In the genomic region with DNA sequence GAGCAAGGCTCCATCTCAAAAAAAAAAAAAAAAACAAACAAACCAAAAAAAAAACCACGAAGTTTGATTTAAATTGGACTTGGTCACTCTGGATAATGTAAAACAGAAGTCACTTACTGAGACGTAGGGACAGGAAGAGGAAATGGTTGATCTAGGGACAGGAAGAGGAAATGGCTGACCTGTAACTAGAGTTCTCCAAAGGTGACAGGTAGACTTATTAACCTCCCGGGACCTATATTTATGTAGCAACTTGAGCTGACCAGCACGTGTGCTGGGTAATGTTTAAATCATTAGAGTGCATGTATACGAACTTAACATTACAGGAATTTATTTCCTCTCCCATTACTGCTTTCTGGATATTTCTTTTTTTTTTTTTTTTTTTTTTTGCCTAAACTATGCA, we compare ENCODE assay signal across 19 cellular contexts.
A peak's percentile ranks its signal among the peaks of the same experiment; 100 is the strongest.
DNase-seq lines count a peak whose midpoint lies in the region; ATAC-seq, FAIRE-seq and TF ChIP-seq lines count a peak whose summit lies in the region.
"Had no signal": no experiment of that assay in that cellular context is flagged by ENCODE, and none has a peak within 500 bp of the region (broad histone marks: within the 10 kb centered on the region; RNA-seq: fewer than 3 reads in every experiment).

No MANE protein-coding gene starts in this region.

- 19% methylated on average over 5 of the region's 5 CpGs for WGBS in HepG2 (ENCODE audit: low lambda C conversion rate)
- 35% methylated on average over 5 of the region's 5 CpGs for WGBS in right lobe of liver (ENCODE audit: insufficient coverage, low coverage, low lambda C conversion rate, missing lambda C conversion rate)
- WGBS in esophagus muscularis mucosa = 36% methylated on average over 5 of the region's 5 CpGs

- peak; percentile 53 for FAIRE-seq in HepG2 (lab: Jason Lieb, UNC)
- FAIRE-seq: GM12878, GM19239 had no signal

- no peak for DNase-seq in HepG2 (ENCODE audit: low spot score)
- DNase-seq in right lobe of liver = no peak
- peak; percentile 29 for DNase-seq in NCI-H69 (lab: John Stamatoyannopoulos, UW)
- peak; percentile 5 for DNase-seq in esophagus muscularis mucosa (ENCODE audit: extremely low spot score)
- no peak for DNase-seq in HUDEP-2 (lab: John Stamatoyannopoulos, UW; ENCODE audit: unreplicated experiment in 76 of 76)
- DNase-seq in MG63 = no peak
- DNase-seq: Caco-2, HCEC 1CT, MM.1S, NCI-H1105, NCI-H187 treated with DMSO at 0.1 percent for 48 hours, NCI-H2171, OCI-M1, RPMI8226, SJCRH30 had no signal

- no peak overlapping the region for H3K9ac ChIP-seq in HepG2 (ENCODE audit: insufficient read depth, low read depth, low read length)
- H3K9ac ChIP-seq: KMS-11 had no signal

- no TSS peak for BruUV-seq in HepG2 (replicated peaks; lab: Mats Ljungman, UMichigan)

- intact Hi-C loops in HepG2 (cut with micrococcal nuclease; ENCODE audit: unreplicated experiment) = no loop called here
- intact Hi-C loops in right lobe of liver (cut with DNase I) = no loop called here
- intact Hi-C loops in esophagus muscularis mucosa (cut with DNase I) = no loop called here

- peak overlapping the region; percentile 90 for H2AFZ ChIP-seq in HepG2 (ENCODE audit: low read length)

- no peaks in the 10 kb centered on the region for H4K20me1 ChIP-seq in HepG2 (ENCODE audit: insufficient read depth, low read length)

- H3K4me2 ChIP-seq in HepG2 (ENCODE audit: low read depth, low read length) = peak overlapping the region; percentile 57
- H3K4me2 ChIP-seq: KMS-11 had no signal

- TF ChIP-seq POLR2A in HepG2 (IDR thresholded peaks at IDR 0.05; ENCODE audit: insufficient read depth in 1 of 2, low read depth in 2 of 2, low read length in 2 of 2) (no peak), right lobe of liver (IDR thresholded peaks at IDR 0.05) (no peak), esophagus muscularis mucosa (IDR thresholded peaks at IDR 0.05; ENCODE audit: low read depth) (no peak)

- ATAC-seq in HepG2 (no peak), right lobe of liver (no peak), HG02571 (IDR thresholded peaks at IDR 0.05; ENCODE audit: unreplicated experiment) (no peak)
- ATAC-seq: GM12878 had no signal

- TF ChIP-seq CTCF in HepG2 (CRISPR knock-in tag; IDR thresholded peaks at IDR 0.05) = no peak
- no peak for TF ChIP-seq CTCF in right lobe of liver (IDR thresholded peaks at IDR 0.05)
- TF ChIP-seq CTCF in esophagus muscularis mucosa (IDR thresholded peaks at IDR 0.05) = no peak

- H3K9me3 ChIP-seq in HepG2 (ENCODE audit: low read length) (no peaks in the 10 kb centered on the region), right lobe of liver (no peaks in the 10 kb centered on the region), esophagus muscularis mucosa (no peaks in the 10 kb centered on the region), MG63 (no peaks in the 10 kb centered on the region)
- H3K9me3 ChIP-seq: Caco-2, SJCRH30 had no signal

- TF ChIP-seq EP300 in HepG2 (IDR thresholded peaks at IDR 0.05; ENCODE audit: low read depth in 2 of 2, low read length in 2 of 2) (no peak), HepG2 (CRISPR knock-in tag; IDR thresholded peaks at IDR 0.05; ENCODE audit: borderline replicate concordance) (no peak), esophagus muscularis mucosa (IDR thresholded peaks at IDR 0.05) (no peak)

- peaks cover 0 to 6% of the 10 kb centered on the region in 2 experiments; a peak in 3 of 5 replicates for H3K27me3 ChIP-seq in HepG2 (ENCODE audit: control insufficient read depth in 1 of 2, insufficient read depth in 2 of 2, low read length in 2 of 2)
- no peaks in the 10 kb centered on the region for H3K27me3 ChIP-seq in right lobe of liver
- no peaks in the 10 kb centered on the region for H3K27me3 ChIP-seq in esophagus muscularis mucosa
- H3K27me3 ChIP-seq in MG63 = no peaks in the 10 kb centered on the region

- H3K27ac ChIP-seq in HepG2 (ENCODE audit: extremely low read length, insufficient read depth, low read length) (no peak overlapping the region), right lobe of liver (no peak overlapping the region), esophagus muscularis mucosa (replicated peaks in 1 of 4) (peak overlapping the region; percentile 60 to 74 (median 66))
- H3K27ac ChIP-seq: KMS-11, SJCRH30 had no signal

- H3K4me3 ChIP-seq in HepG2 (replicated peaks in 1 of 3; ENCODE audit: insufficient read depth in 1 of 3, low read depth in 2 of 3, low read length in 3 of 3) = peak overlapping the region in 2 of 3 experiments; percentile 15; a peak in 1 of 6 replicates
- no peak overlapping the region for H3K4me3 ChIP-seq in right lobe of liver
- no peak overlapping the region for H3K4me3 ChIP-seq in esophagus muscularis mucosa
- no peak overlapping the region for H3K4me3 ChIP-seq in MG63
- H3K4me3 ChIP-seq: GM12878, SJCRH30 had no signal

- peaks cover 26% of the 10 kb centered on the region for H3K4me1 ChIP-seq in HepG2 (ENCODE audit: insufficient read depth, low read length)
- no peaks in the 10 kb centered on the region for H3K4me1 ChIP-seq in right lobe of liver
- H3K4me1 ChIP-seq in esophagus muscularis mucosa = peaks cover 0 to 30% (median 25%) of the 10 kb centered on the region in 4 donors
- H3K4me1 ChIP-seq: Caco-2, SJCRH30 had no signal

- H3K36me3 ChIP-seq in HepG2 (replicated peaks in 1 of 2; ENCODE audit: control insufficient read depth in 1 of 2, insufficient read depth in 2 of 2, low read length in 2 of 2) = no peaks in the 10 kb centered on the region
- H3K36me3 ChIP-seq in right lobe of liver = no peaks in the 10 kb centered on the region
- no peaks in the 10 kb centered on the region for H3K36me3 ChIP-seq in esophagus muscularis mucosa
- H3K36me3 ChIP-seq in MG63 = no peaks in the 10 kb centered on the region
- H3K36me3 ChIP-seq: SJCRH30 had no signal

- CTCF ChIA-PET in HepG2 (lab: Yijun Ruan, JAX; ENCODE audit: low intra/inter-chr PET ratio, low total read pairs) = no interaction called here

- POLR2A ChIA-PET in HepG2 (lab: Yijun Ruan, JAX) = no interaction called here

- in situ Hi-C loops in HepG2 (cut with HindIII; ENCODE audit: extremely low pct_ligation_motif_present, low pct_unique_long_range_greater_than_20kb) = no loop called here

- H3K79me2 ChIP-seq in HepG2 (ENCODE audit: insufficient read depth, low read length) = no peaks in the 10 kb centered on the region

- no peak for TF ChIP-seq RAD21 in HepG2 (CRISPR knock-in tag; IDR thresholded peaks at IDR 0.05)

TF ChIP-seq in HepG2, 621 proteins besides CTCF, POLR2A, EP300 and RAD21:
- TF ChIP-seq SNAI1 (CRISPR knock-in tag; IDR thresholded peaks at IDR 0.05; ENCODE audit: borderline replicate concordance) (no peak), ELF3 (CRISPR knock-in tag; IDR thresholded peaks at IDR 0.05) (0 out of 2 replicates have a peak, but pooled peaks have one; percentile 24), GABPA (IDR thresholded peaks at IDR 0.05; ENCODE audit: low read depth, low read length) (peak; percentile 47), GABPA (CRISPR knock-in tag; IDR thresholded peaks at IDR 0.05; ENCODE audit: low read depth) (peak; percentile 89), GABPB1 (CRISPR knock-in tag; IDR thresholded peaks at IDR 0.05) (peak; percentile 32; the same call in 1 of the 2 replicates), ZNF510 (CRISPR knock-in tag; IDR thresholded peaks at IDR 0.05; ENCODE audit: low read depth) (no peak), ZNF558 (CRISPR knock-in tag; IDR thresholded peaks at IDR 0.05; ENCODE audit: borderline replicate concordance) (no peak)
- TF ChIP-seq, protein P1, sequence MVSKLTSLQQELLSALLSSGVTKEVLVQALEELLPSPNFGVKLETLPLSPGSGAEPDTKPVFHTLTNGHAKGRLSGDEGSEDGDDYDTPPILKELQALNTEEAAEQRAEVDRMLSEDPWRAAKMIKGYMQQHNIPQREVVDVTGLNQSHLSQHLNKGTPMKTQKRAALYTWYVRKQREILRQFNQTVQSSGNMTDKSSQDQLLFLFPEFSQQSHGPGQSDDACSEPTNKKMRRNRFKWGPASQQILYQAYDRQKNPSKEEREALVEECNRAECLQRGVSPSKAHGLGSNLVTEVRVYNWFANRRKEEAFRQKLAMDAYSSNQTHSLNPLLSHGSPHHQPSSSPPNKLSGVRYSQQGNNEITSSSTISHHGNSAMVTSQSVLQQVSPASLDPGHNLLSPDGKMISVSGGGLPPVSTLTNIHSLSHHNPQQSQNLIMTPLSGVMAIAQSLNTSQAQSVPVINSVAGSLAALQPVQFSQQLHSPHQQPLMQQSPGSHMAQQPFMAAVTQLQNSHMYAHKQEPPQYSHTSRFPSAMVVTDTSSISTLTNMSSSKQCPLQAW (CRISPR knock-in tag; IDR thresholded peaks at IDR 0.05) = no peak

Comparison
In these comparisons a context has a peak if more than half of its experiments do, and no peak if none do; other contexts are left out.
1. H3K4me3 ChIP-seq: peak in HepG2 (2 of 3); none in right lobe of liver (0 of 3), esophagus muscularis mucosa (0 of 4) and MG63 (single experiment).
2. DNase-seq: peak in NCI-H69 (single experiment) and esophagus muscularis mucosa (single experiment); none in HepG2 (single experiment), right lobe of liver (0 of 3), HUDEP-2 (0 of 76) and MG63 (single experiment).
3. H3K27ac ChIP-seq: peak in esophagus muscularis mucosa (4 of 4); none in HepG2 (single experiment) and right lobe of liver (0 of 3).